1 cellular context compared by ENCODE assay signal in the genomic region with DNA sequence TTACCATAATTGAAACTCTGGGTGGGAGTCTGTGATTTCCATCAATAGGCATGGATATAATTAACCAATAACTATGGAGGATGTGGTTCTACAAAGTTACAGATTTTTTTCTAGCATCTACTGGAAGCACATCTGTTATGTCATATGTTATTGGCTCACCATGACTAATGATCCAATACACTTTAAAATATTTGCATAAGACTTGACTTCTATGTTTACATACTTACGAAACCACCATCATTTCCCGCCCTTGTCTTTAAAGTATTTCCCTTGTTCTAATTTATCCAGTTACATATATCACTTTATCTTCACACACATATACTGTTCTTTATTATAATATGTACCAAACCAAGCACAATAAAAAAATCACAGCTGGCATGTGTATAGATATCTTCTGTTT.
A peak's percentile ranks its signal among the peaks of the same experiment; 100 is the strongest.
TF ChIP-seq lines count a peak whose summit lies in the region.

No MANE protein-coding gene starts in this region.

TF ChIP-seq in IMR-90, 13 proteins besides CTCF, POLR2A, EP300 and RAD21:
- TF ChIP-seq CEBPB (IDR thresholded peaks at IDR 0.05; ENCODE audit: low read depth, low read length), result peak; percentile 54
- no peak for TF ChIP-seq RCOR1 (IDR thresholded peaks at IDR 0.05; ENCODE audit: insufficient replicate concordance, low read length)
TF ChIP-seq in IMR-90: peak in this region for 1.
